8 cellular contexts compared by ENCODE assay signal in the genomic region with DNA sequence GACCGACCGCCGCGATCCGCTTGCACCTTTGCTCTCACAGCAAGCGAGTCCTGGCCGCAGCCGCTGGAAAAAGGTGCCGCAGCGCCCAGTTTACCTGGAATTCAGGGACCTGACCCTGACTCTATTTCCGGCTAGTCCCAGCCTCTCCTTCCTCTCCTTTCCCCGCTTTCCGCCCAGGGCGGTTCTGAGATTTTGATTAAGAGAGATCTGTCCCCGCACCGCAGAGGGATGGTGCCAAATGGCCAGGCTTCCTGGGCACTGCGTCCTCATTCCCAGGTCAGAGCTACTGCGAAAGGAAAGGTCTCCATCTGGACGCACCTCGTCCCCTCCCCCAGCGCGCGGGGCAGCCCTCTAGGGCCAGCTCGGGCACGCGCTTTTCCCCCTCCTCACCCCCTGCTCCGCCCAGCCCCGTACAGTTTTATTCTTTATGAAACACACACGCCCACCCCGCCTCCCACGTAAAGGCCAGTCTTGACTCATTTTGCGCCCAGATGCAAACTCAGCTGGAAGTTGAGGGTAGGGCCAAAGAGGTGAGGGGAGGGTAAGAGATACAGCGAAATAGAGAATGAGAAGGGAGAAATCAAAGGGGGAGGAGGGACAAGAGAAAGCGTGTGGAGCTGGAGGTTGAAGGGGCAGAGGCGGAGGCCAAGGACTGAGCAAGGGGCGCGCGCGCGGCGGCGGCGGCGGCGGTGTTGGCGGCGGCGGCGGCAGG.
DNase-seq lines count a peak whose midpoint lies in the region; ATAC-seq and TF ChIP-seq lines count a peak whose summit lies in the region.

No MANE protein-coding gene starts in this region.

- intact Hi-C loops in activated CD8-positive, alpha-beta T cell treated with anti-CD3 and anti-CD28 coated beads for 36 hours (cut with micrococcal nuclease): no loop called here
- intact Hi-C loops in OCI-LY7 (cut with micrococcal nuclease; ENCODE audit: unreplicated experiment): no loop called here

- no peaks in the 10 kb centered on the region for H3K4me1 ChIP-seq in OCI-LY7 (ENCODE audit: insufficient read depth, low read length, poor library complexity, severe bottlenecking)

- H3K9me3 ChIP-seq in OCI-LY7 (ENCODE audit: low read length): no peaks in the 10 kb centered on the region

- no peak for ATAC-seq in activated CD8-positive, alpha-beta T cell treated with anti-CD3 and anti-CD28 coated beads, Interleukin-2, amount 10 ng/mL, durations not matched to agents 7 days and 5 days
- no peak for ATAC-seq in activated CD8-positive, alpha-beta T cell treated with anti-CD3 and anti-CD28 coated beads for 36 hours
- peak; percentile 86 for ATAC-seq in SK-N-SH treated with all-trans-retinoic acid at 6 μM for 48 hours
- no peak for ATAC-seq in HG02798 (IDR thresholded peaks at IDR 0.05; ENCODE audit: poor library complexity, unreplicated experiment)
- no peak for ATAC-seq in omental fat pad (ENCODE audit: low FRiP score)

- H3K4me3 Mint-ChIP-seq in activated CD8-positive, alpha-beta T cell treated with anti-CD3 and anti-CD28 coated beads, Interleukin-2, amount 10 ng/mL, durations not matched to agents 7 days and 5 days: peak overlapping the region; percentile 5
- H3K4me3 Mint-ChIP-seq in activated CD8-positive, alpha-beta T cell treated with anti-CD3 and anti-CD28 coated beads for 36 hours: no peak overlapping the region
- H3K4me3 Mint-ChIP-seq in type B pancreatic cell: peak overlapping the region; percentile 91

- H3K36me3 ChIP-seq in OCI-LY7 (ENCODE audit: insufficient read depth, low read length): no peaks in the 10 kb centered on the region

- no peak for TF ChIP-seq CTCF in activated CD8-positive, alpha-beta T cell treated with anti-CD3 and anti-CD28 coated beads for 36 hours (IDR thresholded peaks at IDR 0.05)
- TF ChIP-seq CTCF in type B pancreatic cell (conservative IDR thresholded peaks at IDR 0.05): no peak
- TF ChIP-seq CTCF in omental fat pad (IDR thresholded peaks at IDR 0.05): no peak
- no peak for TF ChIP-seq CTCF in OCI-LY7 (conservative IDR thresholded peaks at IDR 0.05; ENCODE audit: low read length)

- no peaks in the 10 kb centered on the region for H3K79me2 ChIP-seq in OCI-LY7 (ENCODE audit: insufficient read depth, low read depth, low read length)

- H3K4me3 ChIP-seq in OCI-LY7 (ENCODE audit: low read depth, low read length, poor library complexity, severe bottlenecking): no peak overlapping the region

- H3K27me3 Mint-ChIP-seq in activated CD8-positive, alpha-beta T cell treated with anti-CD3 and anti-CD28 coated beads, Interleukin-2, amount 10 ng/mL, durations not matched to agents 7 days and 5 days (ENCODE audit: low read depth): peaks cover 59% of the 10 kb centered on the region
- peaks cover 54% of the 10 kb centered on the region for H3K27me3 Mint-ChIP-seq in activated CD8-positive, alpha-beta T cell treated with anti-CD3 and anti-CD28 coated beads for 36 hours
- H3K27me3 Mint-ChIP-seq in type B pancreatic cell: peaks cover 96% of the 10 kb centered on the region

- H3K27ac Mint-ChIP-seq in activated CD8-positive, alpha-beta T cell treated with anti-CD3 and anti-CD28 coated beads, Interleukin-2, amount 10 ng/mL, durations not matched to agents 7 days and 5 days: no peak overlapping the region
- no peak overlapping the region for H3K27ac Mint-ChIP-seq in activated CD8-positive, alpha-beta T cell treated with anti-CD3 and anti-CD28 coated beads for 36 hours
- H3K27ac Mint-ChIP-seq in type B pancreatic cell: peak overlapping the region; percentile 63

- BruUV-seq in OCI-LY7 (replicated peaks; lab: Mats Ljungman, UMichigan): no TSS peak

- H3K9me3 Mint-ChIP-seq in activated CD8-positive, alpha-beta T cell treated with anti-CD3 and anti-CD28 coated beads, Interleukin-2, amount 10 ng/mL, durations not matched to agents 7 days and 5 days (ENCODE audit: insufficient read depth): peaks cover 10% of the 10 kb centered on the region
- H3K9me3 Mint-ChIP-seq in activated CD8-positive, alpha-beta T cell treated with anti-CD3 and anti-CD28 coated beads for 36 hours: peaks cover 5% of the 10 kb centered on the region
- no peaks in the 10 kb centered on the region for H3K9me3 Mint-ChIP-seq in type B pancreatic cell

- H3K27ac ChIP-seq in OCI-LY7 (ENCODE audit: low read depth, low read length, poor library complexity, severe bottlenecking): no peak overlapping the region

- no peaks in the 10 kb centered on the region for H4K20me1 ChIP-seq in OCI-LY7 (ENCODE audit: insufficient read depth, low read length)

- H3K9me2 ChIP-seq in OCI-LY7 (ENCODE audit: insufficient read depth, low read length): no peaks in the 10 kb centered on the region

- H2AFZ ChIP-seq in OCI-LY7 (ENCODE audit: low read length): no peak overlapping the region

- CTCF ChIA-PET in activated CD8-positive, alpha-beta T cell treated with anti-CD3 and anti-CD28 coated beads, Interleukin-2, amount 10 ng/mL, durations not matched to agents 7 days and 5 days (lab: Charles Lee): no interaction called here
- CTCF ChIA-PET in activated CD8-positive, alpha-beta T cell treated with anti-CD3 and anti-CD28 coated beads for 36 hours (lab: Charles Lee): no interaction called here
- CTCF ChIA-PET in OCI-LY7 (lab: Charles Lee; ENCODE audit: unreplicated experiment): no interaction called here

- H3K4me1 Mint-ChIP-seq in activated CD8-positive, alpha-beta T cell treated with anti-CD3 and anti-CD28 coated beads, Interleukin-2, amount 10 ng/mL, durations not matched to agents 7 days and 5 days (ENCODE audit: low read depth): peaks cover 10% of the 10 kb centered on the region
- peaks cover 5% of the 10 kb centered on the region for H3K4me1 Mint-ChIP-seq in activated CD8-positive, alpha-beta T cell treated with anti-CD3 and anti-CD28 coated beads for 36 hours (ENCODE audit: low read depth)
- H3K4me1 Mint-ChIP-seq in type B pancreatic cell (ENCODE audit: unreplicated experiment): peaks cover 30% of the 10 kb centered on the region

- POLR2A ChIA-PET in activated CD8-positive, alpha-beta T cell treated with anti-CD3 and anti-CD28 coated beads, Interleukin-2, amount 10 ng/mL, durations not matched to agents 7 days and 5 days (lab: Charles Lee): no interaction called here
- POLR2A ChIA-PET in activated CD8-positive, alpha-beta T cell treated with anti-CD3 and anti-CD28 coated beads for 36 hours (lab: Charles Lee): no interaction called here
- POLR2A ChIA-PET in OCI-LY7 (lab: Charles Lee): no interaction called here

- no peak overlapping the region for H3K4me2 ChIP-seq in OCI-LY7 (ENCODE audit: low read length)

- peaks cover 7% of the 10 kb centered on the region for H3K36me3 Mint-ChIP-seq in activated CD8-positive, alpha-beta T cell treated with anti-CD3 and anti-CD28 coated beads, Interleukin-2, amount 10 ng/mL, durations not matched to agents 7 days and 5 days (ENCODE audit: low read depth)
- no peaks in the 10 kb centered on the region for H3K36me3 Mint-ChIP-seq in activated CD8-positive, alpha-beta T cell treated with anti-CD3 and anti-CD28 coated beads for 36 hours (ENCODE audit: low read depth)
- H3K36me3 Mint-ChIP-seq in type B pancreatic cell: no peaks in the 10 kb centered on the region

- no peak for DNase-seq in activated CD8-positive, alpha-beta T cell treated with anti-CD3 and anti-CD28 coated beads, Interleukin-2, amount 10 ng/mL, durations not matched to agents 7 days and 5 days
- DNase-seq in activated CD8-positive, alpha-beta T cell treated with anti-CD3 and anti-CD28 coated beads for 36 hours: no peak
- DNase-seq in iris pigment epithelial cell (ENCODE audit: low read depth) (peak; percentile 2), type B pancreatic cell (ENCODE audit: extremely low spot score, unreplicated experiment) (no peak), omental fat pad (ENCODE audit: low spot score) (no peak), OCI-LY7 (ENCODE audit: low spot score) (no peak)

TF ChIP-seq in SK-N-SH treated with all-trans-retinoic acid at 6 μM for 48 hours, 23 proteins besides CTCF, POLR2A, EP300 and RAD21 (continues in another document):
- no peak for TF ChIP-seq ESRRG (CRISPR knock-in tag; IDR thresholded peaks at IDR 0.05)
- TF ChIP-seq, protein P1, sequence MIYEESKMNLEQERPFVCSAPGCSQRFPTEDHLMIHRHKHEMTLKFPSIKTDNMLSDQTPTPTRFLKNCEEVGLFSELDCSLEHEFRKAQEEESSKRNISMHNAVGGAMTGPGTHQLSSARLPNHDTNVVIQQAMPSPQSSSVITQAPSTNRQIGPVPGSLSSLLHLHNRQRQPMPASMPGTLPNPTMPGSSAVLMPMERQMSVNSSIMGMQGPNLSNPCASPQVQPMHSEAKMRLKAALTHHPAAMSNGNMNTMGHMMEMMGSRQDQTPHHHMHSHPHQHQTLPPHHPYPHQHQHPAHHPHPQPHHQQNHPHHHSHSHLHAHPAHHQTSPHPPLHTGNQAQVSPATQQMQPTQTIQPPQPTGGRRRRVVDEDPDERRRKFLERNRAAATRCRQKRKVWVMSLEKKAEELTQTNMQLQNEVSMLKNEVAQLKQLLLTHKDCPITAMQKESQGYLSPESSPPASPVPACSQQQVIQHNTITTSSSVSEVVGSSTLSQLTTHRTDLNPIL (CRISPR knock-in tag; IDR thresholded peaks at IDR 0.05; ENCODE audit: low read depth): no peak
- TF ChIP-seq, protein P2, sequence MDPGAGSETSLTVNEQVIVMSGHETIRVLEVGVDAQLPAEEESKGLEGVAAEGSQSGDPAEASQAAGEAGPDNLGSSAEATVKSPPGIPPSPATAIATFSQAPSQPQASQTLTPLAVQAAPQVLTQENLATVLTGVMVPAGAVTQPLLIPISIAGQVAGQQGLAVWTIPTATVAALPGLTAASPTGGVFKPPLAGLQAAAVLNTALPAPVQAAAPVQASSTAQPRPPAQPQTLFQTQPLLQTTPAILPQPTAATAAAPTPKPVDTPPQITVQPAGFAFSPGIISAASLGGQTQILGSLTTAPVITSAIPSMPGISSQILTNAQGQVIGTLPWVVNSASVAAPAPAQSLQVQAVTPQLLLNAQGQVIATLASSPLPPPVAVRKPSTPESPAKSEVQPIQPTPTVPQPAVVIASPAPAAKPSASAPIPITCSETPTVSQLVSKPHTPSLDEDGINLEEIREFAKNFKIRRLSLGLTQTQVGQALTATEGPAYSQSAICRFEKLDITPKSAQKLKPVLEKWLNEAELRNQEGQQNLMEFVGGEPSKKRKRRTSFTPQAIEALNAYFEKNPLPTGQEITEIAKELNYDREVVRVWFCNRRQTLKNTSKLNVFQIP (CRISPR knock-in tag; IDR thresholded peaks at IDR 0.05; ENCODE audit: borderline replicate concordance, low read depth): no peak
- no peak for TF ChIP-seq CSDC2 (CRISPR knock-in tag; IDR thresholded peaks at IDR 0.05)
- no peak for TF ChIP-seq ZNF8 (CRISPR knock-in tag; IDR thresholded peaks at IDR 0.05)
- no peak for TF ChIP-seq ZNF565 (CRISPR knock-in tag; conservative IDR thresholded peaks at IDR 0.05; ENCODE audit: low read depth)
- TF ChIP-seq PPARA (CRISPR knock-in tag; IDR thresholded peaks at IDR 0.05; ENCODE audit: borderline replicate concordance): no peak
- no peak for TF ChIP-seq TCF4 (CRISPR knock-in tag; IDR thresholded peaks at IDR 0.05; ENCODE audit: borderline replicate concordance)
- no peak for TF ChIP-seq ZC3H10 (CRISPR knock-in tag; IDR thresholded peaks at IDR 0.05)
- no peak for TF ChIP-seq RARB (CRISPR knock-in tag; IDR thresholded peaks at IDR 0.05)
- no peak for TF ChIP-seq SNAI2 (CRISPR knock-in tag; IDR thresholded peaks at IDR 0.05)
